Comparison of ENCODE assay signal across 9 cellular contexts in the genomic region with DNA sequence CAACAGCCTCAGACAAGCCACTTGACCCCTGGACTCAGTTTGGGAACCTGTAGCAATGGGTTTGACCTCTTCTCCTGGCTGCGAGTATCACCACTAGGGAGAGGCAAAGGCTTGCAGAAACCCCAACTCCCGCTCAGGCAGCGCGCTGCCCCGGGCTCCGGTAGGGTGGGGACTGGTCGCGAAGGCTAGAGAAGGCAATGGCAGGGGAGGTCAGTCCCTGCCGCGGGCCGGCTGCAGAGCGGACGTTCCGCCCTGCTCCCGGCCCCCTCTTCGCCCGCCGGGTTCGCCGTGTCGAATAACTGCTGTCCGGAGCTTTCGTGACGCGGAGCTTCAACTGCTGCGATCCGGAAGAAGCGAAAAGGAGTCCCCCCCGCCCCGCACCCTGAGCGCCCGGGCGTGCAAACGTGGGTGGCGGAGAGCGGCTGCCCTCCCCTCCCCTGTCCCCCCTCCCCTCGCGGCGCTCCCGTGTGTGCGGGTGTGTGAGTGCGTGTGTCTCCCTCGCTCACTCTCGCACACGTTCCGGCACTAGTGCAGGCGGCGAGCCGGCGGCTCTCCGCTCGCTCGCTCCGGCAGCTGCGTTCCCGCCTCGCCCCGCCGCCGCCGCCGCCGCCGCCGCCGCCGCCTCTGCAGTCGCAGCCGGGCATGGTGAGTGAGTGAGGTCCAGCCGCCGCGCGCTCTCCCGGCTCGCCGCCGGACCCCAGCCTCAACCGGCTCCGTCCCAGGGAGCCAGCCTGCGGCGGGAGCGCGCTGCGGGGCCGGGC. TPM values are rescaled to one million over a fixed set of nuclear protein-coding genes. Genes with fewer than 3 reads are reported as not detected.
DNase-seq lines count a peak whose midpoint lies in the region; TF ChIP-seq lines count a peak whose summit lies in the region.
"Had no signal": no experiment of that assay in that cellular context is flagged by ENCODE, and none has a peak within 500 bp of the region (broad histone marks: within the 10 kb centered on the region; RNA-seq: fewer than 3 reads in every experiment).

No MANE protein-coding gene starts in this region.

- H3K36me3 Mint-ChIP-seq in activated naive CD4-positive, alpha-beta T cell treated with anti-CD3 and anti-CD28 coated beads for 36 hours (ENCODE audit: low read depth) = peaks cover 1% of the 10 kb centered on the region

- H3K4me1 ChIP-seq in sigmoid colon = peaks cover 0 to 13% (median 10%) of the 10 kb centered on the region in 4 donors

- CTCF ChIA-PET in activated naive CD4-positive, alpha-beta T cell treated with anti-CD3 and anti-CD28 coated beads for 36 hours (lab: Charles Lee) = interaction anchor here (1.0 kb wide), 1 partner anchor 404 kb away, joined by 4 read pairs; no protein-coding TSS in a partner anchor

- no peak overlapping the region for H3K27ac Mint-ChIP-seq in activated naive CD4-positive, alpha-beta T cell treated with anti-CD3 and anti-CD28 coated beads for 36 hours

- no peak for TF ChIP-seq EP300 in sigmoid colon (IDR thresholded peaks at IDR 0.05)

- intact Hi-C loops in sigmoid colon (cut with DNase I) = no loop called here
- intact Hi-C loops in activated naive CD4-positive, alpha-beta T cell treated with anti-CD3 and anti-CD28 coated beads for 36 hours (cut with micrococcal nuclease) = no loop called here

- TF ChIP-seq POLR2A in sigmoid colon (IDR thresholded peaks at IDR 0.05) = no peak

- H3K36me3 ChIP-seq in kidney epithelial cell (ENCODE audit: control insufficient read depth, insufficient read depth, low read length) = no peaks in the 10 kb centered on the region
- H3K36me3 ChIP-seq in sigmoid colon = no peaks in the 10 kb centered on the region

- DNase-seq in D341Med (ENCODE audit: low spot score) = peak; percentile 46
- DNase-seq in coronary artery (ENCODE audit: low spot score) = peak; percentile 59
- DNase-seq in kidney epithelial cell (ENCODE audit: low read depth) = no peak
- DNase-seq in sigmoid colon = no peak
- DNase-seq in stimulated activated CD8-positive, alpha-beta memory T cell treated with anti-CD3 and anti-CD28 coated beads, Interleukin-4, amount 100 ng/mL, for 48 hours = no peak
- no peak for DNase-seq in cerebellar cortex (ENCODE audit: low spot score)
- DNase-seq in CD1c-positive myeloid dendritic cell (ENCODE audit: extremely low spot score) = no peak
- DNase-seq in activated naive CD4-positive, alpha-beta T cell treated with anti-CD3 and anti-CD28 coated beads for 36 hours = no peak
- DNase-seq: activated CD4-positive, alpha-beta T cell treated with anti-CD3 and anti-CD28 coated beads for 1 hour had no signal

- WGBS in sigmoid colon, 2 donors = 1 to 2% methylated on average over 85 of the region's 85 CpGs

- H3K9me3 ChIP-seq in sigmoid colon = no peaks in the 10 kb centered on the region

- TF ChIP-seq CTCF in coronary artery (IDR thresholded peaks at IDR 0.05) (no peak), kidney epithelial cell (IDR thresholded peaks at IDR 0.05; ENCODE audit: insufficient read depth, low read length, poor library complexity, severe bottlenecking) (peak; percentile 11), sigmoid colon (IDR thresholded peaks at IDR 0.05) (no peak)

- peaks cover 34% of the 10 kb centered on the region for H3K27me3 ChIP-seq in kidney epithelial cell (ENCODE audit: control insufficient read depth, insufficient read depth, low read length)
- peaks cover 14 to 73% (median 46%) of the 10 kb centered on the region in 3 donors for H3K27me3 ChIP-seq in sigmoid colon

- peaks cover 41% of the 10 kb centered on the region for H3K27me3 Mint-ChIP-seq in activated naive CD4-positive, alpha-beta T cell treated with anti-CD3 and anti-CD28 coated beads for 36 hours (ENCODE audit: low read depth)

- H3K4me3 ChIP-seq in coronary artery (peak overlapping the region; percentile 68), kidney epithelial cell (ENCODE audit: low read depth, low read length) (peak overlapping the region; percentile 16), sigmoid colon (peak overlapping the region in 3 of 4 donors; percentile 32 to 53 (median 47))

- H3K4me1 Mint-ChIP-seq in activated naive CD4-positive, alpha-beta T cell treated with anti-CD3 and anti-CD28 coated beads for 36 hours (ENCODE audit: low read depth) = peaks cover 3% of the 10 kb centered on the region

- H3K27ac ChIP-seq in coronary artery (no peak overlapping the region), sigmoid colon (no peak overlapping the region)

- H3K9me3 Mint-ChIP-seq in activated naive CD4-positive, alpha-beta T cell treated with anti-CD3 and anti-CD28 coated beads for 36 hours = peaks cover under 1% of the 10 kb centered on the region

- H3K4me3 Mint-ChIP-seq in activated naive CD4-positive, alpha-beta T cell treated with anti-CD3 and anti-CD28 coated beads for 36 hours = no peak overlapping the region

RNA-seq across cellular contexts. Expression of gene SHISA6, which starts 0.8 kb away (rescaled TPM):
- total RNA-seq in kidney epithelial cell (0.55 and 0.71 TPM in 2 replicates), sigmoid colon (1 to 10 TPM in 1 of 4 donors, under 1 TPM in 3; 0.36 to 1.1 (median 0.53) TPM)
- under 1 TPM in 2 of 3 donors, not detected in 1; under 0.01 to 0.17 TPM for polyA plus RNA-seq in sigmoid colon
- total RNA-seq in activated naive CD4-positive, alpha-beta T cell treated with anti-CD3 and anti-CD28 coated beads for 36 hours = not detected

Comparison
In these comparisons a context has a peak if more than half of its experiments do, and no peak if none do; other contexts are left out.
1. DNase-seq: peak in D341Med (single experiment) and coronary artery (single experiment); none in kidney epithelial cell (single experiment), sigmoid colon (single experiment), stimulated activated CD8-positive, alpha-beta memory T cell treated with anti-CD3 and anti-CD28 coated beads, Interleukin-4, amount 100 ng/mL, for 48 hours (single experiment), cerebellar cortex (single experiment), CD1c-positive myeloid dendritic cell (single experiment) and activated naive CD4-positive, alpha-beta T cell treated with anti-CD3 and anti-CD28 coated beads for 36 hours (single experiment).
2. H3K4me3 ChIP-seq: peak in every context shown above with its lines; median percentile 68 in coronary artery; 47 in sigmoid colon; 16 in kidney epithelial cell.